Comparison of ENCODE assay signal across 8 cellular contexts in the genomic region with DNA sequence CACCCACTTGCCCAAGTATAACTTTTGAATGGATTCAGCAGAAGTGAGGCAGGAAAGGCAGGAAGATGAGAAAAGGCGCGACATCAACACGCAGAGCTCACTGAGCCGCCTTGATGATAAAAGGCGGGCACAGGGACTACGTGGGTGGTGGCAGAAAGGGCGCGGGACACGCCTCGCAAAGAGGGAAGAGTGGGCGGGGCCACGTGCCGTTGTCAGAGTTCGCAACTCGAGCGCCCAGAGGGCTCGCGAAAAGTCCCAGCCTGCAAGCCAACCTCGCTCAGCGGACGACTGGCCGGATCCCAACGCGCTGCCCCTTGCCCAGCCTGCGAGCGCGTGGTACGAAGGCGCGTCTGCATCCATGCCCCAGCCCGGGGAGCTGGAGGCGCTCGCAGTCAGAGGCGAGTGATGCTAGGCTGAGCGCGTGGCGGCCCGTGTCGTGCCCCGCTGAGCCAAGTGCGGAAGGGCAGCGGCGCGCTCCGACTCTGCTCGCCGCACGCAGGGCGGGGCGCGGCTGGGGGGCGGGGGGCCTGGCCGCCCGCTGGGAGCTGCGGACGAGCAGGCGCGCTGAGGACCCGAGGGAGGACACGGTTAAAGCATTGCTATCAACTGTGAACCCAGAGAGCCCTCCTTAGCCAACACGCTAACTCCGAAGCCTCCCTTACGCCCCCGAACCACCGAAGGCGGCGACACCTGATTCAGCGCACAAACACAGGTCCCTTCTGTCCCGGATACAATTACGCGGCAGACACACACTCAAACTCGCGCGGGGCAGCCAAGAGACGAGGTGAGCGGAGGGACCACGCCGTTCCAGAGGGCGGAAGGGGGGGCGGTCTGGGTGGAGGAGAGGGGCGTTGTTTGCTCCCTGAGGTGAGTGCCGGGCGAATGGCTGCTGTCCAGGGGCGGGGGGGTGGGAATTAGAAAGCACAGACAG. TPM values are rescaled to one million over a fixed set of nuclear protein-coding genes. Genes with fewer than 3 reads are reported as not detected.
DNase-seq lines count a peak whose midpoint lies in the region; ATAC-seq and TF ChIP-seq lines count a peak whose summit lies in the region.

Gene UGT8, plus strand, starts transcription at position 617 of the 931 bp plus-strand sequence. CDS start 24,074 bp downstream, outside the sequence.

- no peaks in the 10 kb centered on the region for H3K9me2 ChIP-seq in Karpas-422 (replicated peaks; ENCODE audit: insufficient read depth, low read length)

- H3K9ac ChIP-seq in Karpas-422 (ENCODE audit: low read length): no peak within 1 kb of the TSS

- peak; percentile 41 for ATAC-seq in GM21528 (IDR thresholded peaks at IDR 0.05; ENCODE audit: low FRiP score, unreplicated experiment)
- ATAC-seq in left lobe of liver: peak; percentile 56

- peak within 1 kb of the TSS; percentile 67 for H3K4me2 ChIP-seq in Karpas-422 (ENCODE audit: low read depth, low read length, poor library complexity, severe bottlenecking)

- no peak for TF ChIP-seq CTCF in choroid plexus epithelial cell (conservative IDR thresholded peaks at IDR 0.05; ENCODE audit: low read depth, low read length)

- H3K4me3 ChIP-seq in Karpas-422 (ENCODE audit: low read length): peak within 1 kb of the TSS; percentile 56; the same call in 1 of the 2 replicates
- peak within 1 kb of the TSS; percentile 42 for H3K4me3 ChIP-seq in choroid plexus epithelial cell (ENCODE audit: low read depth, low read length)

- H4K20me1 ChIP-seq in Karpas-422 (ENCODE audit: insufficient read depth, low read depth, low read length): no peaks in the 10 kb centered on the region

- H3K4me1 ChIP-seq in Karpas-422 (ENCODE audit: low read length): peaks cover 15% of the 10 kb centered on the region

- no peaks in the 10 kb centered on the region for H3K9me3 ChIP-seq in Karpas-422 (ENCODE audit: low read length)

- no peak within 1 kb of the TSS for H3K27ac ChIP-seq in Karpas-422 (ENCODE audit: low read length)

- DNase-seq in DMS53 (lab: John Stamatoyannopoulos, UW) (peak; percentile 91), Karpas-422 (no peak), SKM-1 (lab: John Stamatoyannopoulos, UW; ENCODE audit: unreplicated experiment) (peak; percentile 66), choroid plexus epithelial cell (ENCODE audit: low read depth) (peak; percentile 14), left lobe of liver (ENCODE audit: low spot score) (no peak)
- DNase-seq in stimulated activated CD4-positive, alpha-beta T cell treated with anti-CD3 and anti-CD28 coated beads, Interleukin-2, amount 100 ng/mL, for 48 hours: peak; percentile 13 to 35
- DNase-seq in NK-92 treated with Interleukin-12 subunit alpha and Interleukin-12 subunit beta, amount 100 ng/mL, for 24 hours (lab: John Stamatoyannopoulos, UW): no peak

- H3K79me2 ChIP-seq in Karpas-422 (ENCODE audit: low read length): no peaks in the 10 kb centered on the region

- peak within 1 kb of the TSS; percentile 62; the same call in 1 of the 2 replicates for H2AFZ ChIP-seq in Karpas-422 (ENCODE audit: low read length)

- no peaks in the 10 kb centered on the region for H3K27me3 ChIP-seq in Karpas-422 (ENCODE audit: low read length)

- H3K36me3 ChIP-seq in Karpas-422 (ENCODE audit: insufficient read depth, low read length): no peaks in the 10 kb centered on the region

RNA-seq across cellular contexts. Expression of gene UGT8, which starts in this region (rescaled TPM):
- not detected in 2 replicates for total RNA-seq in Karpas-422 (2014; rRNA removed; shearing (Covaris generic); ENCODE audit: low replicate concordance)
- total RNA-seq in left lobe of liver: 0.15 TPM

Comparison
In these comparisons a context has a peak if more than half of its experiments do, and no peak if none do; other contexts are left out.
1. Peak in ATAC-seq in left lobe of liver; RNA of the gene not detected or under 1 TPM.
2. DNase-seq: peak in DMS53 (single experiment), SKM-1 (single experiment), choroid plexus epithelial cell (single experiment) and stimulated activated CD4-positive, alpha-beta T cell treated with anti-CD3 and anti-CD28 coated beads, Interleukin-2, amount 100 ng/mL, for 48 hours (2 of 2); none in Karpas-422 (single experiment), left lobe of liver (single experiment) and NK-92 treated with Interleukin-12 subunit alpha and Interleukin-12 subunit beta, amount 100 ng/mL, for 24 hours (single experiment).